ENCODE assay signal across 8 cellular contexts in genomic region chr1:33349778-33350610, GRCh38.
DNase-seq lines count a peak whose midpoint lies in the region; ATAC-seq and TF ChIP-seq lines count a peak whose summit lies in the region.

No MANE protein-coding gene starts in this region.

- TF ChIP-seq CTCF in DOHH2 (IDR thresholded peaks at IDR 0.05; ENCODE audit: low read depth, low read length, poor library complexity, severe bottlenecking), result no peak
- TF ChIP-seq CTCF in KMS-11 (conservative IDR thresholded peaks at IDR 0.05; ENCODE audit: low read depth, low read length), result no peak
- TF ChIP-seq CTCF in RWPE1 (conservative IDR thresholded peaks at IDR 0.05; ENCODE audit: low read depth), result no peak
- TF ChIP-seq CTCF in nephron progenitor cell (IDR thresholded peaks at IDR 0.05), result no peak

- H3K4me3 ChIP-seq in DOHH2 (ENCODE audit: low read length), result peak overlapping the region; percentile 84
- H3K4me3 ChIP-seq in KMS-11 (IDR thresholded peaks at IDR 0.05; ENCODE audit: insufficient read depth, low read depth, low read length), result peak overlapping the region; percentile 75

- H3K27me3 ChIP-seq in DOHH2 (ENCODE audit: control insufficient read depth, low read length) (no peaks in the 10 kb centered on the region), KMS-11 (ENCODE audit: insufficient read depth, low read depth) (no peaks in the 10 kb centered on the region)

- H3K9me3 Mint-ChIP-seq in nephron progenitor cell, result no peaks in the 10 kb centered on the region
- H3K9me3 Mint-ChIP-seq in stimulated activated naive CD8-positive, alpha-beta T cell treated with anti-CD3 and anti-CD28 coated beads, Interleukin-15, Interleukin-2, amounts not matched to agents 100 ng/mL and 50 ng/mL, for 24 hours, result no peaks in the 10 kb centered on the region

- peaks cover 44% of the 10 kb centered on the region for H3K79me2 ChIP-seq in DOHH2 (ENCODE audit: control insufficient read depth, low read length)
- H3K79me2 ChIP-seq in KMS-11 (ENCODE audit: insufficient read depth, low read depth), result peaks cover 14% of the 10 kb centered on the region; the same call in 1 of the 2 replicates

- peak overlapping the region; percentile 97 for H3K4me2 ChIP-seq in DOHH2 (ENCODE audit: low read length)
- H3K4me2 ChIP-seq in KMS-11, result peak overlapping the region; percentile 81

- H3K27me3 Mint-ChIP-seq in nephron progenitor cell (ENCODE audit: low read depth, poor library complexity), result no peaks in the 10 kb centered on the region
- peaks cover 9% of the 10 kb centered on the region for H3K27me3 Mint-ChIP-seq in stimulated activated naive CD8-positive, alpha-beta T cell treated with anti-CD3 and anti-CD28 coated beads, Interleukin-15, Interleukin-2, amounts not matched to agents 100 ng/mL and 50 ng/mL, for 24 hours

- peak; percentile 69 for ATAC-seq in GM21786 (IDR thresholded peaks at IDR 0.05; ENCODE audit: unreplicated experiment)

- H3K27ac Mint-ChIP-seq in nephron progenitor cell, result peak overlapping the region; percentile 95
- H3K27ac Mint-ChIP-seq in stimulated activated naive CD8-positive, alpha-beta T cell treated with anti-CD3 and anti-CD28 coated beads, Interleukin-15, Interleukin-2, amounts not matched to agents 100 ng/mL and 50 ng/mL, for 24 hours, result peak overlapping the region; percentile 92

- peaks cover 54% of the 10 kb centered on the region for H3K4me1 ChIP-seq in DOHH2 (ENCODE audit: control insufficient read depth, low read length)
- H3K4me1 ChIP-seq in KMS-11 (ENCODE audit: low read depth, poor library complexity, severe bottlenecking), result peaks cover 42% of the 10 kb centered on the region

- peaks cover 81% of the 10 kb centered on the region for H3K4me1 Mint-ChIP-seq in nephron progenitor cell
- peaks cover 53% of the 10 kb centered on the region for H3K4me1 Mint-ChIP-seq in stimulated activated naive CD8-positive, alpha-beta T cell treated with anti-CD3 and anti-CD28 coated beads, Interleukin-15, Interleukin-2, amounts not matched to agents 100 ng/mL and 50 ng/mL, for 24 hours (ENCODE audit: low read depth)

- peaks cover 5% of the 10 kb centered on the region for H4K20me1 ChIP-seq in DOHH2 (ENCODE audit: control insufficient read depth, insufficient read depth, low read depth, low read length)
- no peaks in the 10 kb centered on the region for H4K20me1 ChIP-seq in KMS-11 (ENCODE audit: insufficient read depth)

- peak overlapping the region; percentile 96 for H2AFZ ChIP-seq in KMS-11 (ENCODE audit: low read depth)

- peaks cover 2% of the 10 kb centered on the region; the same call in 1 of the 2 replicates for H3F3A ChIP-seq in DOHH2 (ENCODE audit: control insufficient read depth, insufficient read depth)

- CTCF ChIA-PET in RWPE1 (lab: Yijun Ruan, JAX), result interaction anchor here (0.6 to 1.1 kb wide), 2 partner anchors 55 to 166 kb away, joined by 3 to 5 read pairs; no protein-coding TSS in a partner anchor

- peak overlapping the region; percentile 81 for H3K9ac ChIP-seq in KMS-11

- DNase-seq in RWPE1 (ENCODE audit: low spot score), result peak; percentile 89
- peak; percentile 78 for DNase-seq in activated effector memory CD4-positive, alpha-beta T cell treated with Interleukin-2 at 50 U/mL for 16 hours
- DNase-seq in fibroblast of the conjunctiva (ENCODE audit: low read depth), result peak; percentile 62
- peak; percentile 82 for DNase-seq in nephron progenitor cell

- no peaks in the 10 kb centered on the region for H3K9me3 ChIP-seq in DOHH2 (ENCODE audit: control insufficient read depth, insufficient read depth, low read length)

- H3K36me3 Mint-ChIP-seq in nephron progenitor cell (ENCODE audit: low read depth), result peaks cover 43% of the 10 kb centered on the region
- H3K36me3 Mint-ChIP-seq in stimulated activated naive CD8-positive, alpha-beta T cell treated with anti-CD3 and anti-CD28 coated beads, Interleukin-15, Interleukin-2, amounts not matched to agents 100 ng/mL and 50 ng/mL, for 24 hours (ENCODE audit: low read depth), result peaks cover 24% of the 10 kb centered on the region

- no peaks in the 10 kb centered on the region for H3K9me2 ChIP-seq in DOHH2 (replicated peaks; ENCODE audit: control insufficient read depth, low read length)

- peak overlapping the region; percentile 85 for H3K4me3 Mint-ChIP-seq in nephron progenitor cell
- H3K4me3 Mint-ChIP-seq in stimulated activated naive CD8-positive, alpha-beta T cell treated with anti-CD3 and anti-CD28 coated beads, Interleukin-15, Interleukin-2, amounts not matched to agents 100 ng/mL and 50 ng/mL, for 24 hours, result peak overlapping the region; percentile 90

- H3K27ac ChIP-seq in DOHH2 (ENCODE audit: low read depth, low read length) (peak overlapping the region; percentile 64), KMS-11 (peak overlapping the region; percentile 53), RWPE1 (peak overlapping the region; percentile 92)

- H3K36me3 ChIP-seq in DOHH2 (ENCODE audit: control insufficient read depth, low read length) (peaks cover 32% of the 10 kb centered on the region), KMS-11 (ENCODE audit: insufficient read depth) (no peaks in the 10 kb centered on the region)

- POLR2A ChIA-PET in RWPE1 (lab: Yijun Ruan, JAX; ENCODE audit: low non-redundant PET), result interaction anchor here (0.6 to 0.8 kb wide), 4 partner anchors 15 to 262 kb away, joined by 3 to 5 read pairs (median 3); no protein-coding TSS in a partner anchor

Comparison
In these comparisons a context has a peak if more than half of its experiments do, and no peak if none do; other contexts are left out.
1. Peak in every context shown above with its lines: DNase-seq, ATAC-seq, H3K4me3 ChIP-seq and H3K27ac ChIP-seq.